In genomic region chr11:612201-612960, GRCh38 we compare ENCODE assay signal across 8 cellular contexts. TPM values are rescaled to one million over a fixed set of nuclear protein-coding genes. Genes with fewer than 3 reads are reported as not detected.
DNase-seq lines count a peak whose midpoint lies in the region; ATAC-seq and TF ChIP-seq lines count a peak whose summit lies in the region.

No MANE protein-coding gene starts in this region.

- no peaks in the 10 kb centered on the region for H3K9me3 Mint-ChIP-seq in stimulated activated naive CD8-positive, alpha-beta T cell treated with anti-CD3 and anti-CD28 coated beads, Interleukin-15, Interleukin-2, amounts not matched to agents 100 ng/mL and 50 ng/mL, for 24 hours

- peak overlapping the region; percentile 61 for H3K27ac Mint-ChIP-seq in stimulated activated naive CD8-positive, alpha-beta T cell treated with anti-CD3 and anti-CD28 coated beads, Interleukin-15, Interleukin-2, amounts not matched to agents 100 ng/mL and 50 ng/mL, for 24 hours
- peak overlapping the region; percentile 73 for H3K27ac Mint-ChIP-seq in T-helper 17 cell

- H3K9me3 ChIP-seq in T-helper 17 cell (ENCODE audit: control insufficient read depth, low read length, poor library complexity, severe bottlenecking) (no peaks in the 10 kb centered on the region), hepatocyte (ENCODE audit: low read depth) (no peaks in the 10 kb centered on the region), adrenal gland (replicated peaks in 1 of 3) (no peaks in the 10 kb centered on the region)

- H2AFZ ChIP-seq in hepatocyte: no peak overlapping the region

- H3K79me2 ChIP-seq in hepatocyte: no peaks in the 10 kb centered on the region

- H3K9me2 ChIP-seq in hepatocyte (replicated peaks; ENCODE audit: insufficient read depth): no peaks in the 10 kb centered on the region

- H3K36me3 Mint-ChIP-seq in stimulated activated naive CD8-positive, alpha-beta T cell treated with anti-CD3 and anti-CD28 coated beads, Interleukin-15, Interleukin-2, amounts not matched to agents 100 ng/mL and 50 ng/mL, for 24 hours (ENCODE audit: low read depth): peaks cover 30% of the 10 kb centered on the region
- H3K36me3 Mint-ChIP-seq in T-helper 17 cell (ENCODE audit: low read depth): no peaks in the 10 kb centered on the region

- ATAC-seq in stimulated activated naive CD8-positive, alpha-beta T cell treated with anti-CD3 and anti-CD28 coated beads, Interleukin-15, Interleukin-2, amounts not matched to agents 100 U/mL and 50 U/mL, for 24 hours: no peak
- ATAC-seq in T-helper 17 cell: no peak
- no peak for ATAC-seq in HG03469 (IDR thresholded peaks at IDR 0.05; ENCODE audit: unreplicated experiment)
- ATAC-seq in Right ventricle myocardium superior (ENCODE audit: poor library complexity): no peak

- H3K4me1 ChIP-seq in hepatocyte (ENCODE audit: insufficient read depth) (peaks cover 14% of the 10 kb centered on the region), adrenal gland (replicated peaks in 1 of 2) (peaks cover 0 to 24% of the 10 kb centered on the region in 2 donors)

- no peaks in the 10 kb centered on the region for H3K27me3 ChIP-seq in hepatocyte
- H3K27me3 ChIP-seq in adrenal gland: no peaks in the 10 kb centered on the region

- H3K4me2 ChIP-seq in hepatocyte: no peak overlapping the region

- peak; percentile 16 for TF ChIP-seq CTCF in hepatocyte (IDR thresholded peaks at IDR 0.05; ENCODE audit: poor library complexity)
- TF ChIP-seq CTCF in adrenal gland (IDR thresholded peaks at IDR 0.05): peak in 2 of 6 experiments; percentile 13 to 15

- WGBS in hepatocyte (ENCODE audit: low lambda C conversion rate, missing lambda C conversion rate): 84% methylated on average over 19 of the region's 27 CpGs
- 74 to 84% (median 80%) methylated on average over 10 to 27 of the region's 27 CpGs for WGBS in adrenal gland, 4 donors

- TF ChIP-seq POLR2A in adrenal gland (IDR thresholded peaks at IDR 0.05): no peak

- H3K4me1 Mint-ChIP-seq in stimulated activated naive CD8-positive, alpha-beta T cell treated with anti-CD3 and anti-CD28 coated beads, Interleukin-15, Interleukin-2, amounts not matched to agents 100 ng/mL and 50 ng/mL, for 24 hours (ENCODE audit: low read depth): peaks cover 22% of the 10 kb centered on the region
- H3K4me1 Mint-ChIP-seq in T-helper 17 cell: peaks cover 13% of the 10 kb centered on the region

- no peaks in the 10 kb centered on the region for H3K27me3 Mint-ChIP-seq in stimulated activated naive CD8-positive, alpha-beta T cell treated with anti-CD3 and anti-CD28 coated beads, Interleukin-15, Interleukin-2, amounts not matched to agents 100 ng/mL and 50 ng/mL, for 24 hours
- H3K27me3 Mint-ChIP-seq in T-helper 17 cell: no peaks in the 10 kb centered on the region

- H3K4me3 Mint-ChIP-seq in stimulated activated naive CD8-positive, alpha-beta T cell treated with anti-CD3 and anti-CD28 coated beads, Interleukin-15, Interleukin-2, amounts not matched to agents 100 ng/mL and 50 ng/mL, for 24 hours: no peak overlapping the region
- no peak overlapping the region for H3K4me3 Mint-ChIP-seq in T-helper 17 cell

- no peak for DNase-seq in stimulated activated naive CD8-positive, alpha-beta T cell treated with anti-CD3 and anti-CD28 coated beads, Interleukin-15, Interleukin-2, amounts not matched to agents 100 U/mL and 50 U/mL, for 24 hours
- DNase-seq in T-helper 17 cell: no peak
- DNase-seq in hepatocyte (ENCODE audit: low spot score): peak; percentile 51
- DNase-seq in adrenal gland: no peak
- no peak for DNase-seq in SK-N-DZ (ENCODE audit: low spot score)
- DNase-seq in Right ventricle myocardium superior: no peak

- peaks cover 23% of the 10 kb centered on the region for H4K20me1 ChIP-seq in hepatocyte (ENCODE audit: insufficient read depth, poor library complexity, severe bottlenecking)

- H3K4me3 ChIP-seq in hepatocyte (no peak overlapping the region), adrenal gland (no peak overlapping the region)

- intact Hi-C loops in adrenal gland (cut with DNase I) (loop anchor here in 1 of 2 donors (5.0 kb wide), 1 partner anchor 55 kb away; no protein-coding TSS in a partner anchor), Right ventricle myocardium superior (cut with DNase I) (no loop called here)

- H3K36me3 ChIP-seq in hepatocyte (replicated peaks; ENCODE audit: insufficient read depth, low read depth) (no peaks in the 10 kb centered on the region), adrenal gland (replicated peaks in 1 of 2) (peaks cover 0 to 66% of the 10 kb centered on the region in 2 donors)

- H3K27ac ChIP-seq in hepatocyte (no peak overlapping the region), adrenal gland (no peak overlapping the region)

RNA-seq across cellular contexts. Expression of gene IRF7, which starts 3.4 kb away (rescaled TPM):
- 10 to 100 TPM; 40.3 to 44.0 TPM for total RNA-seq in T-helper 17 cell
- total RNA-seq in hepatocyte: 9.3 and 10.4 TPM in 2 replicates
- 24.6 and 30.4 TPM in 2 replicates for polyA plus RNA-seq in hepatocyte
- 10 to 100 TPM in 5 of 8 donors, 1 to 10 TPM in 3; 7.8 to 28.3 (median 11.2) TPM for total RNA-seq in adrenal gland
- 10 to 100 TPM in 2 of 3 donors, under 1 TPM in 1; 0.81 to 87.6 (median 25.9) TPM for polyA plus RNA-seq in adrenal gland
- 5.7 and 5.8 TPM in 2 replicates for polyA plus RNA-seq in SK-N-DZ (2014; cell fraction: cytosol; rRNA removed)
- 31.0 and 33.5 TPM in 2 replicates for polyA plus RNA-seq in SK-N-DZ (2014; cell fraction: nucleus; rRNA removed)
- 7.5 TPM for total RNA-seq in Right ventricle myocardium superior

RNA-seq across cellular contexts. Expression of gene CDHR5, which starts 12.4 kb away (rescaled TPM):
- total RNA-seq in T-helper 17 cell: not detected
- 91.5 and 114 TPM in 2 replicates for total RNA-seq in hepatocyte
- polyA plus RNA-seq in hepatocyte: 142 and 166 TPM in 2 replicates
- total RNA-seq in adrenal gland: 1 to 10 TPM in 5 of 8 donors, under 1 TPM in 2, not detected in 1; 0.83 to 5.2 (median 1.3) TPM
- polyA plus RNA-seq in adrenal gland: under 1 TPM; 0.31 to 0.61 (median 0.56) TPM
- polyA plus RNA-seq in SK-N-DZ (2014; cell fraction: cytosol; rRNA removed): 0.09 and 0.14 TPM in 2 replicates
- polyA plus RNA-seq in SK-N-DZ (2014; cell fraction: nucleus; rRNA removed): 0.22 TPM in 1 of 2 replicates, not detected in the other
- not detected for total RNA-seq in Right ventricle myocardium superior

RNA-seq across cellular contexts. Expression of gene SCT, which starts 14.6 kb away (rescaled TPM):
- not detected for total RNA-seq in T-helper 17 cell
- total RNA-seq in hepatocyte: not detected in 2 replicates
- 20.5 and 21.7 TPM in 2 replicates for polyA plus RNA-seq in hepatocyte
- total RNA-seq in adrenal gland: not detected
- polyA plus RNA-seq in adrenal gland: under 1 TPM in 1 of 3 donors, not detected in 2; 0.61 TPM
- not detected in 2 replicates for polyA plus RNA-seq in SK-N-DZ (2014; cell fraction: cytosol; rRNA removed)
- not detected in 2 replicates for polyA plus RNA-seq in SK-N-DZ (2014; cell fraction: nucleus; rRNA removed)
- total RNA-seq in Right ventricle myocardium superior: not detected

RNA-seq across cellular contexts. Expression of gene DRD4, which starts 24.7 kb away (rescaled TPM):
- total RNA-seq in T-helper 17 cell: under 1 TPM; 0.40 to 0.89 TPM
- not detected in 2 replicates for total RNA-seq in hepatocyte
- polyA plus RNA-seq in hepatocyte: 1.1 and 2.9 TPM in 2 replicates
- 1 to 10 TPM in 1 of 8 donors, under 1 TPM in 5, not detected in 2; 0.28 to 1.1 (median 0.40) TPM for total RNA-seq in adrenal gland
- 1 to 10 TPM in 2 of 3 donors, not detected in 1; 1.2 to 1.3 TPM for polyA plus RNA-seq in adrenal gland
- polyA plus RNA-seq in SK-N-DZ (2014; cell fraction: cytosol; rRNA removed): 0.29 TPM in 1 of 2 replicates, not detected in the other
- polyA plus RNA-seq in SK-N-DZ (2014; cell fraction: nucleus; rRNA removed): 0.20 and 0.46 TPM in 2 replicates
- not detected for total RNA-seq in Right ventricle myocardium superior

RNA-seq across cellular contexts. Expression of gene PHRF1, which starts 36.1 kb away (rescaled TPM):
- 10 to 100 TPM; 36.7 to 44.8 TPM for total RNA-seq in T-helper 17 cell
- total RNA-seq in hepatocyte: 25.6 and 26.9 TPM in 2 replicates
- 25.6 TPM in 2 replicates for polyA plus RNA-seq in hepatocyte
- total RNA-seq in adrenal gland: 10 to 100 TPM; 17.2 to 42.2 (median 30.1) TPM
- polyA plus RNA-seq in adrenal gland: 10 to 100 TPM in 2 of 3 donors, 1 to 10 TPM in 1; 8.7 to 62.3 (median 23.3) TPM
- 16.2 and 26.4 TPM in 2 replicates for polyA plus RNA-seq in SK-N-DZ (2014; cell fraction: cytosol; rRNA removed)
- 24.4 and 26.5 TPM in 2 replicates for polyA plus RNA-seq in SK-N-DZ (2014; cell fraction: nucleus; rRNA removed)
- 16.5 TPM for total RNA-seq in Right ventricle myocardium superior

Comparison
In these comparisons a context has a peak if more than half of its experiments do, and no peak if none do; other contexts are left out.
1. RNA of gene CDHR5, which starts 12.4 kb away (total RNA-seq): 91.5 to 114 TPM in hepatocyte; 0.83 to 5.2 TPM in adrenal gland, not detected in Right ventricle myocardium superior (single experiment) and not detected in T-helper 17 cell; every median in the first group is over 10 times any median in the second.